ENCODE assay signal across 11 cellular contexts in the genomic region with DNA sequence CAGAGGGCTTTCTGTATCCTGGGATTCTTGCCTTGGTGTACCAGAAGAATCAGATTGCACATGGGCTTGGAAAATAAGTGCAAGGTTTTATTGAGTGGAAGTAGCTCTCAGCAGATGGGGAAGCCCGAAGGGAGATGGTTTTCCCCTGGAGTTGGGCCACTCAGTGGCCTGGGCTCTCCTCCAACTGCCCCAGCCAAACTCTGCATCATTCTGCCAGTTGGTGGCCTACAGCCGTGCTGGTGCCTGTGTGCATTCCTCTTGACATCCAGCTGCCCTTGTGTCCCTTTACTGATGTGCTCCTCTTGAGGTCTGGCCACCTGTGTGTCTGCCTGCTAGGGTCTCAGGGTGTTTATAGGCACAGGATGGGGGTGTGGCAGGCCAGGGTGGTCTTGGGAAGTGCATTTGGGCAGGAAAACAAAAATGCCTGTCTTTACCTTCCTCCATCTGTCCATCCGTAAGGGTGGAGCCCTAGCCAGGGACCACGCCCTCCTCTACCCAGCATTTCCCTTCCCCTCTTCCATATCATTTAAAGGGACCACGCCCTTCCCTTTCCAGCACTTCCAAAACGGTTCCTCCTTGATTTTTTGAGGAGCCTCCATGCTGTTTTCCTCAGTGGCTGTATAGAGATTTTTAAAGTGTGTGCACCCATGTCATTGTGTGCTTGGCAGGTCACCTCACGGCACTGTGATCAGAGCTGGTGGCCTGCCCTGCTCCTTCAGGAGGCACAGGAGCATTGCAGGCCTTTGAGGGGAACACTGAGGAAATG. TPM values are rescaled to one million over a fixed set of nuclear protein-coding genes. Genes with fewer than 3 reads are reported as not detected.
DNase-seq lines count a peak whose midpoint lies in the region; ATAC-seq and TF ChIP-seq lines count a peak whose summit lies in the region.
"Had no signal": no experiment of that assay in that cellular context is flagged by ENCODE, and none has a peak within 500 bp of the region (broad histone marks: within the 10 kb centered on the region; RNA-seq: fewer than 3 reads in every experiment).

No MANE protein-coding gene starts in this region.

- TF ChIP-seq EP300 in gastroesophageal sphincter (IDR thresholded peaks at IDR 0.05) = no peak

- DNase-seq in DMS 273 treated with DMSO at 0.1 percent for 48 hours (lab: John Stamatoyannopoulos, UW) (peak; percentile 79), RWPE1 (ENCODE audit: low spot score) (no peak), posterior cingulate gyrus (peak in 9 of 10 donors; percentile 41 to 92 (median 63)), retina (no peak), GM20000 (ENCODE audit: low spot score) (no peak)
- DNase-seq: NCI-H1105 had no signal

- H3K36me3 ChIP-seq in gastroesophageal sphincter = peaks cover 0 to 36% of the 10 kb centered on the region in 2 donors

- no peaks in the 10 kb centered on the region for H3K27me3 ChIP-seq in gastroesophageal sphincter
- H3K27me3 ChIP-seq: cardiac muscle cell had no signal

- peaks cover 0 to 96% (median 27%) of the 10 kb centered on the region in 3 donors for H3K4me1 ChIP-seq in gastroesophageal sphincter

- POLR2A ChIA-PET in RWPE1 (lab: Yijun Ruan, JAX; ENCODE audit: low non-redundant PET) = no interaction called here

- peak; percentile 45 for ATAC-seq in gastroesophageal sphincter
- ATAC-seq in GM21529 (IDR thresholded peaks at IDR 0.05; ENCODE audit: unreplicated experiment) = no peak
- no peak for ATAC-seq in HG02852 (IDR thresholded peaks at IDR 0.05; ENCODE audit: unreplicated experiment)
- ATAC-seq: stimulated activated memory B cell treated with anti-CD40 and anti-IgM and Interleukin-4, amounts not matched to agents 10 μg/mL and 1 μg/mL and 100 μg/mL, for 72 hours had no signal

- peak overlapping the region; percentile 63 for H3K27ac ChIP-seq in RWPE1
- H3K27ac ChIP-seq in gastroesophageal sphincter = peak overlapping the region; percentile 5 to 86 (median 60)
- H3K27ac ChIP-seq: cardiac muscle cell had no signal

- WGBS in gastroesophageal sphincter (ENCODE audit: low coverage in 1 of 2), 2 donors = 0 to 60% methylated on average over 2 to 5 of the region's 7 CpGs

- intact Hi-C loops in posterior cingulate gyrus (cut with DNase I) = no loop called here

- no peak for TF ChIP-seq CTCF in RWPE1 (conservative IDR thresholded peaks at IDR 0.05; ENCODE audit: low read depth)
- no peak for TF ChIP-seq CTCF in gastroesophageal sphincter (IDR thresholded peaks at IDR 0.05)
- TF ChIP-seq CTCF in GM20000 (IDR thresholded peaks at IDR 0.05; ENCODE audit: extremely low read depth, missing control alignments) = no peak

- H3K9me3 ChIP-seq in gastroesophageal sphincter = no peaks in the 10 kb centered on the region

- CTCF ChIA-PET in RWPE1 (lab: Yijun Ruan, JAX) = no interaction called here

- TF ChIP-seq POLR2A in gastroesophageal sphincter (IDR thresholded peaks at IDR 0.05) = no peak

- no peak overlapping the region for H3K4me3 ChIP-seq in gastroesophageal sphincter
- H3K4me3 ChIP-seq: cardiac muscle cell had no signal

RNA-seq across cellular contexts. Expression of gene SNAP47, which starts 18.9 kb away (rescaled TPM):
- total RNA-seq in gastroesophageal sphincter = 10 to 100 TPM; 27.1 to 47.0 (median 35.6) TPM

RNA-seq across cellular contexts. Expression of gene JMJD4, which starts 19.1 kb away (rescaled TPM):
- 10 to 100 TPM; 13.8 to 19.5 (median 17.0) TPM for total RNA-seq in gastroesophageal sphincter

Comparison
In these comparisons a context has a peak if more than half of its experiments do, and no peak if none do; other contexts are left out.
1. DNase-seq: peak in DMS 273 treated with DMSO at 0.1 percent for 48 hours (single experiment) and posterior cingulate gyrus (9 of 10); none in RWPE1 (single experiment), retina (single experiment) and GM20000 (single experiment).